In genomic region chr2:25131567-25132295, GRCh38 we compare ENCODE assay signal across 10 cellular contexts. TPM values are rescaled to one million over a fixed set of nuclear protein-coding genes. Genes with fewer than 3 reads are reported as not detected.
DNase-seq lines count a peak whose midpoint lies in the region; ATAC-seq lines count a peak whose summit lies in the region.
"Had no signal": no experiment of that assay in that cellular context is flagged by ENCODE, and none has a peak within 500 bp of the region (broad histone marks: within the 10 kb centered on the region; RNA-seq: fewer than 3 reads in every experiment).

No MANE protein-coding gene starts in this region.

- H3K4me3 ChIP-seq in rectal smooth muscle tissue (ENCODE audit: low read length), result peak overlapping the region; percentile 39

- no peak overlapping the region for H3K27ac ChIP-seq in rectal smooth muscle tissue (ENCODE audit: low read depth, low read length)

- ATAC-seq in Right ventricle myocardium superior (ENCODE audit: poor library complexity), result peak; percentile 33
- no peak for ATAC-seq in HG02798 (IDR thresholded peaks at IDR 0.05; ENCODE audit: poor library complexity, unreplicated experiment)
- no peak for ATAC-seq in GM18873 (IDR thresholded peaks at IDR 0.05; ENCODE audit: low FRiP score, unreplicated experiment)
- ATAC-seq in HG02763 (IDR thresholded peaks at IDR 0.05; ENCODE audit: unreplicated experiment), result no peak
- ATAC-seq: left lobe of liver had no signal

- H3K9ac ChIP-seq in rectal smooth muscle tissue (ENCODE audit: low read length), result no peak overlapping the region

- DNase-seq in ELF-1 (ENCODE audit: low read depth, low spot score), result peak; percentile 36
- peak; percentile 29 to 30 for DNase-seq in activated T-cell treated with anti-CD3 and anti-CD28 coated beads, Interleukin-2, amount 50 U/mL, for 48 hours
- no peak for DNase-seq in Right ventricle myocardium superior
- no peak for DNase-seq in occipital lobe (lab: John Stamatoyannopoulos, UW)
- DNase-seq: NCI-H2029 had no signal

- intact Hi-C loops in Right ventricle myocardium superior (cut with DNase I), result no loop called here

- no peaks in the 10 kb centered on the region for H3K36me3 ChIP-seq in rectal smooth muscle tissue (ENCODE audit: control insufficient read depth, insufficient read depth, low read length)

- no peaks in the 10 kb centered on the region for H3K27me3 ChIP-seq in rectal smooth muscle tissue (ENCODE audit: control insufficient read depth, insufficient read depth, low read length)

- H3K4me1 ChIP-seq in rectal smooth muscle tissue (ENCODE audit: control insufficient read depth, insufficient read depth, low read length), result no peaks in the 10 kb centered on the region

RNA-seq across cellular contexts. Expression of gene POMC, which starts 36.6 kb away (rescaled TPM):
- total RNA-seq in Right ventricle myocardium superior (9.2 TPM), occipital lobe (0.78 TPM)

Comparison
In these comparisons a context has a peak if more than half of its experiments do, and no peak if none do; other contexts are left out.
1. DNase-seq: peak in ELF-1 (single experiment) and activated T-cell treated with anti-CD3 and anti-CD28 coated beads, Interleukin-2, amount 50 U/mL, for 48 hours (2 of 2); none in Right ventricle myocardium superior (single experiment) and occipital lobe (single experiment).